Comparison of ENCODE assay signal across 1 cellular context in genomic region chr1:52706941-52707926, GRCh38.
TF ChIP-seq lines count a peak whose summit lies in the region.

No MANE protein-coding gene starts in this region.

TF ChIP-seq in GM23338, 12 proteins besides CTCF, POLR2A, EP300 and RAD21 (continued from another document):
- no peak for TF ChIP-seq ZNF462 (CRISPR knock-in tag; IDR thresholded peaks at IDR 0.05)
TF ChIP-seq in GM23338: peak in this region for 0.
